Comparison of ENCODE assay signal across 1 cellular context in genomic region chr1:23747947-23748346, GRCh38.
TF ChIP-seq lines count a peak whose summit lies in the region.

No MANE protein-coding gene starts in this region.

TF ChIP-seq in K562, 482 proteins besides CTCF, POLR2A, EP300 and RAD21:
- TF ChIP-seq PKNOX1 (IDR thresholded peaks at IDR 0.05) (peak; percentile 19; the same call in 1 of the 2 replicates), BRD4 (IDR thresholded peaks at IDR 0.05) (no peak), GATA2 (CRISPR knock-in tag; IDR thresholded peaks at IDR 0.05) (0 out of 2 replicates have a peak, but pooled peaks have one; percentile 8)
